ENCODE assay signal across 12 cellular contexts in genomic region chr5:93995126-93995621, GRCh38.
A peak's percentile ranks its signal among the peaks of the same experiment; 100 is the strongest.
DNase-seq lines count a peak whose midpoint lies in the region; ATAC-seq and TF ChIP-seq lines count a peak whose summit lies in the region.
"Had no signal": no experiment of that assay in that cellular context is flagged by ENCODE, and none has a peak within 500 bp of the region (broad histone marks: within the 10 kb centered on the region; RNA-seq: fewer than 3 reads in every experiment).

No MANE protein-coding gene starts in this region.

- H3K9me3 Mint-ChIP-seq in nephron progenitor cell, result no peaks in the 10 kb centered on the region

- peaks cover under 1% of the 10 kb centered on the region for H3K36me3 Mint-ChIP-seq in nephron progenitor cell (ENCODE audit: low read depth)

- H3K4me3 Mint-ChIP-seq in nephron progenitor cell, result no peak overlapping the region

- peak; percentile 59 for ATAC-seq in GM21825 (IDR thresholded peaks at IDR 0.05; ENCODE audit: unreplicated experiment)

- no peaks in the 10 kb centered on the region for H3K27me3 Mint-ChIP-seq in nephron progenitor cell (ENCODE audit: low read depth, poor library complexity)

- DNase-seq in NCI-H187 treated with DMSO at 0.1 percent for 48 hours (lab: John Stamatoyannopoulos, UW) (peak; percentile 16), NCI-H187 (lab: John Stamatoyannopoulos, UW) (no peak), NCI-H69 (lab: John Stamatoyannopoulos, UW) (peak; percentile 32), skeletal muscle cell (ENCODE audit: low read depth) (peak; percentile 1), NCI-H1105 (lab: John Stamatoyannopoulos, UW) (no peak), nephron progenitor cell (no peak), putamen (ENCODE audit: low spot score) (no peak)
- DNase-seq: ACHN; erythroblast; NCI-H526 treated with DMSO at 0.1 percent for 48 hours; stimulated activated CD4-positive, alpha-beta T cell treated with anti-CD3 and anti-CD28 coated beads, Interleukin-4, amount 100 ng/mL, for 4 hours had no signal

- H3K4me3 ChIP-seq in skeletal muscle cell (ENCODE audit: low read depth, low read length), result no peak overlapping the region

- TF ChIP-seq CTCF in nephron progenitor cell (IDR thresholded peaks at IDR 0.05), result no peak

- H3K4me1 Mint-ChIP-seq in nephron progenitor cell, result peaks cover 8% of the 10 kb centered on the region

- no peak overlapping the region for H3K27ac Mint-ChIP-seq in nephron progenitor cell

Comparison
In these comparisons a context has a peak if more than half of its experiments do, and no peak if none do; other contexts are left out.
1. DNase-seq: peak in NCI-H187 treated with DMSO at 0.1 percent for 48 hours (single experiment), NCI-H69 (single experiment) and skeletal muscle cell (single experiment); none in NCI-H187 (0 of 2), NCI-H1105 (single experiment), nephron progenitor cell (single experiment) and putamen (single experiment).